In genomic region chr11:15159085-15159484, GRCh38 we compare ENCODE assay signal across 9 cellular contexts. TPM values are rescaled to one million over a fixed set of nuclear protein-coding genes. Genes with fewer than 3 reads are reported as not detected.
DNase-seq lines count a peak whose midpoint lies in the region; ATAC-seq and TF ChIP-seq lines count a peak whose summit lies in the region.
"Had no signal": no experiment of that assay in that cellular context is flagged by ENCODE, and none has a peak within 500 bp of the region (broad histone marks: within the 10 kb centered on the region; RNA-seq: fewer than 3 reads in every experiment).

No MANE protein-coding gene starts in this region.

- H3K27ac ChIP-seq in colonic mucosa: no peak overlapping the region
- H3K27ac ChIP-seq: pancreas had no signal

- no peaks in the 10 kb centered on the region for H3K27me3 ChIP-seq in colonic mucosa
- H3K27me3 ChIP-seq: pancreas had no signal

- DNase-seq in EH (ENCODE audit: low read depth) (peak; percentile 62), colonic mucosa (peak; percentile 25), NCI-H345 treated with DMSO at 0.1 percent for 48 hours (lab: John Stamatoyannopoulos, UW; ENCODE audit: unreplicated experiment) (no peak), hippocampal formation (lab: John Stamatoyannopoulos, UW) (no peak)
- no peak for DNase-seq in stimulated activated naive B cell treated with anti-CD40 and anti-IgM and Interleukin-4, amounts not matched to agents 10 μg/mL and 1 μg/mL and 100 μg/mL, for 72 hours
- DNase-seq: pancreas had no signal

- intact Hi-C loops in colonic mucosa (cut with DNase I): loop anchor here (5.0 kb wide), 1 partner anchor 57 kb away; no protein-coding TSS in a partner anchor

- no peak overlapping the region for H3K9ac ChIP-seq in colonic mucosa (ENCODE audit: low read depth in 2 of 2, low read length in 2 of 2)

- ATAC-seq in GM19463 (IDR thresholded peaks at IDR 0.05; ENCODE audit: unreplicated experiment) (peak; percentile 87), HG03565 (IDR thresholded peaks at IDR 0.05; ENCODE audit: unreplicated experiment) (peak; percentile 68), GM19328 (IDR thresholded peaks at IDR 0.05; ENCODE audit: unreplicated experiment) (no peak)
- peak; percentile 88 to 89 for ATAC-seq in stimulated activated naive B cell treated with anti-CD40 and anti-IgM and Interleukin-4, amounts not matched to agents 10 μg/mL and 1 μg/mL and 100 μg/mL, for 72 hours (replicated peaks)

- peaks cover 0 to 14% of the 10 kb centered on the region in 2 donors for H3K27me3 Mint-ChIP-seq in stimulated activated naive B cell treated with anti-CD40 and anti-IgM and Interleukin-4, amounts not matched to agents 10 μg/mL and 1 μg/mL and 100 μg/mL, for 72 hours

- no peaks in the 10 kb centered on the region for H3K36me3 Mint-ChIP-seq in stimulated activated naive B cell treated with anti-CD40 and anti-IgM and Interleukin-4, amounts not matched to agents 10 μg/mL and 1 μg/mL and 100 μg/mL, for 72 hours

- H3K27ac Mint-ChIP-seq in stimulated activated naive B cell treated with anti-CD40 and anti-IgM and Interleukin-4, amounts not matched to agents 10 μg/mL and 1 μg/mL and 100 μg/mL, for 72 hours: no peak overlapping the region

- H3K36me3 ChIP-seq in colonic mucosa: no peaks in the 10 kb centered on the region
- H3K36me3 ChIP-seq: pancreas had no signal

- TF ChIP-seq CTCF in colonic mucosa (IDR thresholded peaks at IDR 0.05): peak; percentile 36

- no peaks in the 10 kb centered on the region for H3K9me3 Mint-ChIP-seq in stimulated activated naive B cell treated with anti-CD40 and anti-IgM and Interleukin-4, amounts not matched to agents 10 μg/mL and 1 μg/mL and 100 μg/mL, for 72 hours

- no peaks in the 10 kb centered on the region for H3K4me1 Mint-ChIP-seq in stimulated activated naive B cell treated with anti-CD40 and anti-IgM and Interleukin-4, amounts not matched to agents 10 μg/mL and 1 μg/mL and 100 μg/mL, for 72 hours

- H3K4me3 ChIP-seq in colonic mucosa: no peak overlapping the region
- H3K4me3 ChIP-seq: pancreas had no signal

- H3K4me1 ChIP-seq in colonic mucosa: no peaks in the 10 kb centered on the region
- H3K4me1 ChIP-seq: pancreas had no signal

- no peaks in the 10 kb centered on the region for H3K9me3 ChIP-seq in colonic mucosa
- H3K9me3 ChIP-seq: pancreas had no signal

- no peak overlapping the region for H3K4me3 Mint-ChIP-seq in stimulated activated naive B cell treated with anti-CD40 and anti-IgM and Interleukin-4, amounts not matched to agents 10 μg/mL and 1 μg/mL and 100 μg/mL, for 72 hours

RNA-seq across cellular contexts. Expression of gene INSC, which starts 44.4 kb away (rescaled TPM):
- 1 to 10 TPM; 1.6 TPM for total RNA-seq in colonic mucosa

Comparison
In these comparisons a context has a peak if more than half of its experiments do, and no peak if none do; other contexts are left out.
1. DNase-seq: peak in EH (single experiment) and colonic mucosa (single experiment); none in stimulated activated naive B cell treated with anti-CD40 and anti-IgM and Interleukin-4, amounts not matched to agents 10 μg/mL and 1 μg/mL and 100 μg/mL, for 72 hours (single experiment), NCI-H345 treated with DMSO at 0.1 percent for 48 hours (single experiment) and hippocampal formation (0 of 2).